10 cellular contexts compared by ENCODE assay signal in the genomic region with DNA sequence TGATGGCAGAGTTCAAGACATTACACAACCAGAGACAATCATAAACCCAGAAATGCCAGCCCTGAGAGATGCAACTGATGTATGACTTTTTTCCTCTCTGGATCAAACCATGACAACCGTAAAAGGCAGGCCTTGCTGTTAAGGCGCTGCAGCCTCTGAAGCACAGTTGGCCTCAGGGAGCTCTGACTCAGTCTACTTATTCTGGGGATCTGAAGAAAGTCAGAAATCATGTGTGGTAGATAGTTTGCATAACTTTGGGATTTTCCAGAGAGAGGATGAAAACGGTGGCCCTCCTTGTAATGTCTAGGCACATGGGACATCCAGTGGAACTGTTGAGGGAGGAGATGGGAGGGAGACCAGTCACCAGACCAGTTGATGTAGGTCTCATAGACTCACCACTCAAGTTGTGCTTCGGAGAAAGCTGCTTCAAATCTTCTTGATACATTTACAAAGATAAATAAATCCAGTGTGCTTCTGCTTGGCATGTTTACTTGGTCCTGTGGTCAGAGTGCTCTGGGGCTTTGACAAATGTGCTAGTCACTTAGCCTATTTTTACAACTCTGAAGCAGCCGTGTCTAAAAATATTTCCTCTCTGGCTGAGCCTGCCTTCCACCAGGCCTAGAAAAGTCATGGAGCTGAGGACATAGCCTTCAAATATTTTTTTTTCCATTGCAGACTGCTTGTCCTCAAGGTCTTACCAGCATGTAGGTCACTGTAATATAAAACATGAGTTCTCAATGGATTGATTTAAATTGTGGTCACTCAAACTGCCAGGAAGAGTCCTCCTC. TPM values are rescaled to one million over a fixed set of nuclear protein-coding genes. Genes with fewer than 3 reads are reported as not detected.
A peak's percentile ranks its signal among the peaks of the same experiment; 100 is the strongest.
DNase-seq lines count a peak whose midpoint lies in the region; ATAC-seq and TF ChIP-seq lines count a peak whose summit lies in the region.
"Had no signal": no experiment of that assay in that cellular context is flagged by ENCODE, and none has a peak within 500 bp of the region (broad histone marks: within the 10 kb centered on the region; RNA-seq: fewer than 3 reads in every experiment).

No MANE protein-coding gene starts in this region.

- H2BK12ac ChIP-seq in mesenchymal stem cell (ENCODE audit: low read length in 2 of 2) = no peak overlapping the region

- intact Hi-C loops in MCF 10A (cut with micrococcal nuclease) = no loop called here
- intact Hi-C loops in mammary epithelial cell (cut with micrococcal nuclease) = no loop called here
- intact Hi-C loops in dorsolateral prefrontal cortex (cut with DNase I) = no loop called here
- intact Hi-C loops in aorta (cut with DNase I) = loop anchor here in 1 of 2 donors (10.0 kb wide), 1 partner anchor 272 kb away; the partner anchor contains the start of gene PAPSS1

- H2AK5ac ChIP-seq in mesenchymal stem cell (ENCODE audit: low read length, severe bottlenecking) = no peak overlapping the region

- CTCF ChIA-PET in MCF 10A (lab: Yijun Ruan, JAX) (interaction anchor here (0.6 to 0.7 kb wide), 2 partner anchors 387 to 575 kb away, joined by 3 read pairs; no protein-coding TSS in a partner anchor), mammary epithelial cell (lab: Charles Lee; ENCODE audit: low non-redundant PET) (no interaction called here)

- no peak overlapping the region for H2AFZ ChIP-seq in mammary epithelial cell (ENCODE audit: low read depth, low read length)
- no peak overlapping the region for H2AFZ ChIP-seq in mesenchymal stem cell (ENCODE audit: low read depth, low read length)

- H3K36me3 ChIP-seq in mammary epithelial cell (ENCODE audit: insufficient read depth, low read length) (peaks cover 3% of the 10 kb centered on the region), mesenchymal stem cell (ENCODE audit: control insufficient read depth in 1 of 2, insufficient read depth in 2 of 2, low read depth in 1 of 2, low read length in 2 of 2) (peaks cover 3 to 4% of the 10 kb centered on the region in 2 experiments), aorta (ENCODE audit: control insufficient read depth in 1 of 2, insufficient read depth in 2 of 2, low read length in 1 of 2) (no peaks in the 10 kb centered on the region)

- H3K9me3 Mint-ChIP-seq in MCF 10A (ENCODE audit: unreplicated experiment) = peaks cover 7% of the 10 kb centered on the region

- peaks cover 50% of the 10 kb centered on the region for H3K4me1 Mint-ChIP-seq in MCF 10A (ENCODE audit: insufficient read depth, unreplicated experiment)

- peak; percentile 93 for ATAC-seq in aorta (ENCODE audit: low FRiP score)
- ATAC-seq in HG03196 (IDR thresholded peaks at IDR 0.05; ENCODE audit: unreplicated experiment) = no peak

- no peak for TF ChIP-seq CTCF in MCF 10A (IDR thresholded peaks at IDR 0.05; ENCODE audit: unreplicated experiment)
- no peak for TF ChIP-seq CTCF in mammary epithelial cell (conservative IDR thresholded peaks at IDR 0.05 in 1 of 2, IDR thresholded peaks at IDR 0.05 in 1 of 2; ENCODE audit: extremely low read depth in 1 of 2, insufficient read depth in 1 of 2, low read depth in 1 of 2, low read length in 2 of 2)
- TF ChIP-seq CTCF in dorsolateral prefrontal cortex (IDR thresholded peaks at IDR 0.05 in 54 of 56, conservative IDR thresholded peaks at IDR 0.05 in 2 of 56; ENCODE audit: low read depth in 1 of 56, partially characterized antibody in 56 of 56) = no peak

- no peak overlapping the region for H2BK15ac ChIP-seq in mesenchymal stem cell (ENCODE audit: low read depth, poor library complexity, severe bottlenecking)

- H3K14ac ChIP-seq in mesenchymal stem cell (ENCODE audit: low read length in 2 of 2) = no peak overlapping the region

- H3K27ac ChIP-seq in mammary epithelial cell (ENCODE audit: insufficient read depth, low read depth, low read length) (no peak overlapping the region), dorsolateral prefrontal cortex (peak overlapping the region in 50 of 59 donors; percentile 2 to 81 (median 52)), mesenchymal stem cell (ENCODE audit: low read length, poor library complexity, severe bottlenecking) (no peak overlapping the region), aorta (ENCODE audit: low read depth in 1 of 2, low read length in 2 of 2) (peak overlapping the region; percentile 94 to 97)

- H3K27me3 ChIP-seq in mammary epithelial cell (ENCODE audit: insufficient read depth, low read length) (no peaks in the 10 kb centered on the region), dorsolateral prefrontal cortex (no peaks in the 10 kb centered on the region), mesenchymal stem cell (ENCODE audit: control insufficient read depth in 1 of 2, insufficient read depth in 1 of 2, low read length in 2 of 2) (no peaks in the 10 kb centered on the region), aorta (ENCODE audit: control insufficient read depth in 1 of 2, insufficient read depth in 2 of 2, low read length in 1 of 2) (no peaks in the 10 kb centered on the region)

- H3K27me3 Mint-ChIP-seq in MCF 10A (ENCODE audit: insufficient read depth, unreplicated experiment) = no peaks in the 10 kb centered on the region
- H3K27me3 Mint-ChIP-seq: progenitor cell of endocrine pancreas had no signal

- no peak overlapping the region for H3K4me3 Mint-ChIP-seq in MCF 10A (ENCODE audit: unreplicated experiment)

- H3K79me2 ChIP-seq in mammary epithelial cell (ENCODE audit: insufficient read depth, low read length) = peaks cover 57% of the 10 kb centered on the region

- H2BK5ac ChIP-seq in mesenchymal stem cell (ENCODE audit: low read depth, low read length, poor library complexity, severe bottlenecking) = no peak overlapping the region

- no peak overlapping the region for H3K4ac ChIP-seq in mesenchymal stem cell (ENCODE audit: low read depth in 1 of 2, low read length in 2 of 2)

- dilution Hi-C loops in mammary epithelial cell (cut with HindIII; ENCODE audit: low sequenced_read_pairs) = no loop called here

- no peak overlapping the region for H3K9ac ChIP-seq in mammary epithelial cell (ENCODE audit: insufficient read depth, low read length)
- H3K9ac ChIP-seq in mesenchymal stem cell (ENCODE audit: low read length) = peak overlapping the region; percentile 55

- WGBS in mammary epithelial cell (ENCODE audit: low coverage, missing lambda C conversion rate) = 83% methylated on average over 4 of the region's 5 CpGs
- 23% methylated on average over 4 of the region's 5 CpGs for whole genome bisulfite sequencing in mesenchymal stem cell
- WGBS in aorta, 2 donors = 31 to 34% methylated on average over 5 of the region's 5 CpGs

- peak overlapping the region; percentile 16 for H3K27ac Mint-ChIP-seq in MCF 10A (ENCODE audit: low read depth, unreplicated experiment)
- H3K27ac Mint-ChIP-seq: progenitor cell of endocrine pancreas had no signal

- no peaks in the 10 kb centered on the region for H4K20me1 ChIP-seq in mammary epithelial cell (ENCODE audit: insufficient read depth, low read length)

- peaks cover 38% of the 10 kb centered on the region for H3K79me1 ChIP-seq in mesenchymal stem cell (replicated peaks; ENCODE audit: low read length, poor library complexity, severe bottlenecking)

- in situ Hi-C loops in mammary epithelial cell (cut with MboI; ENCODE audit: low sequenced_read_pairs in 2 of 2) = no loop called here

- no peak overlapping the region for H3K23ac ChIP-seq in mesenchymal stem cell (ENCODE audit: low read length in 2 of 2)

- H3K4me1 ChIP-seq in mammary epithelial cell (ENCODE audit: insufficient read depth, low read length) (no peaks in the 10 kb centered on the region), mesenchymal stem cell (ENCODE audit: control insufficient read depth, insufficient read depth, low read depth, low read length) (no peaks in the 10 kb centered on the region), aorta (ENCODE audit: control insufficient read depth in 1 of 2, insufficient read depth in 2 of 2, low read length in 2 of 2) (peaks cover 6 to 18% of the 10 kb centered on the region in 2 donors)

- peaks cover 21% of the 10 kb centered on the region for H3K36me3 Mint-ChIP-seq in MCF 10A (ENCODE audit: insufficient read depth, unreplicated experiment)

- no peak overlapping the region for H3K4me2 ChIP-seq in mammary epithelial cell (ENCODE audit: insufficient read depth, low read depth, low read length)
- H3K4me2 ChIP-seq in mesenchymal stem cell (ENCODE audit: low read length, poor library complexity, severe bottlenecking) = no peak overlapping the region

- H3K18ac ChIP-seq in mesenchymal stem cell (ENCODE audit: low read depth in 1 of 2, low read length in 2 of 2) = peak overlapping the region; percentile 0 to 71

- H3K9me3 ChIP-seq in mammary epithelial cell (replicated peaks; ENCODE audit: insufficient read depth, low read length) (no peaks in the 10 kb centered on the region), mesenchymal stem cell (ENCODE audit: control insufficient read depth, low read length) (no peaks in the 10 kb centered on the region), aorta (ENCODE audit: control insufficient read depth, low read length) (no peaks in the 10 kb centered on the region)

- POLR2A ChIA-PET in MCF 10A (lab: Yijun Ruan, JAX) = no interaction called here

- BruUV-seq in MCF 10A (replicated peaks; lab: Mats Ljungman, UMichigan) = no TSS peak
- BruUV-seq in mammary epithelial cell (replicated peaks; lab: Mats Ljungman, UMichigan) = no TSS peak

- H3K4me3 ChIP-seq in mammary epithelial cell (replicated peaks in 1 of 3; ENCODE audit: insufficient read depth in 1 of 3, low read depth in 2 of 3, low read length in 3 of 3) (no peak overlapping the region), dorsolateral prefrontal cortex (no peak overlapping the region), mesenchymal stem cell (ENCODE audit: insufficient read depth in 1 of 2, low read depth in 1 of 2, low read length in 2 of 2) (no peak overlapping the region), aorta (ENCODE audit: low read length in 2 of 2) (no peak overlapping the region)

- DNase-seq in MCF 10A (ENCODE audit: unreplicated experiment) (no peak), mammary epithelial cell (no peak), dorsolateral prefrontal cortex (no peak), mesenchymal stem cell (peak; percentile 98), aorta (no peak), iPS-NIHi7 (ENCODE audit: extremely low spot score) (no peak)
- no peak for DNase-seq in activated CD4-positive, alpha-beta T cell treated with anti-CD3 and anti-CD28 coated beads for 48 hours
- DNase-seq: hippocampal formation had no signal

- no peak overlapping the region for H4K8ac ChIP-seq in mesenchymal stem cell (ENCODE audit: low read length)

- H2BK120ac ChIP-seq in mesenchymal stem cell (ENCODE audit: low read depth, low read length) = no peak overlapping the region

- H4K91ac ChIP-seq in mesenchymal stem cell (ENCODE audit: low read length) = no peak overlapping the region

RNA-seq across cellular contexts. Expression of gene HADH, which starts 7.5 kb away (rescaled TPM):
- total RNA-seq in MCF 10A (2022) (19.2 and 26.2 TPM in 2 replicates), mammary epithelial cell (10 to 100 TPM; 48.6 to 65.2 TPM), dorsolateral prefrontal cortex (10 to 100 TPM; 23.3 to 43.1 (median 31.6) TPM), aorta (10 to 100 TPM; 38.2 to 79.2 TPM)
- polyA plus RNA-seq in mammary epithelial cell (42.9 TPM), aorta (10 to 100 TPM; 45.4 to 67.6 TPM)
- polyA minus RNA-seq in mammary epithelial cell = 41.5 TPM
- polyA plus RNA-seq in mesenchymal stem cell (2013, experiment 1 of 2) = 14.1 TPM
- polyA plus RNA-seq in mesenchymal stem cell (2013, experiment 2 of 2) = 14.6 TPM

Comparison
In these comparisons a context has a peak if more than half of its experiments do, and no peak if none do; other contexts are left out.
1. H3K27ac ChIP-seq: peak in dorsolateral prefrontal cortex (50 of 59) and aorta (2 of 2); none in mammary epithelial cell (single experiment) and mesenchymal stem cell (single experiment).